28 cellular contexts compared by ENCODE assay signal in genomic region chr1:74057719-74058118, GRCh38.
"Had no signal": no experiment of that assay in that cellular context is flagged by ENCODE, and none has a peak within 500 bp of the region (broad histone marks: within the 10 kb centered on the region; RNA-seq: fewer than 3 reads in every experiment).

No MANE protein-coding gene starts in this region.

- H3K4me1 ChIP-seq: colonic mucosa, esophagus muscularis mucosa, esophagus squamous epithelium, foreskin keratinocyte, gastrocnemius medialis, gastroesophageal sphincter, heart left ventricle, heart right ventricle had no signal

- H3K36me3 ChIP-seq: colonic mucosa, esophagus muscularis mucosa, esophagus squamous epithelium, gastrocnemius medialis, gastroesophageal sphincter, heart left ventricle, heart right ventricle had no signal

- H3K27ac ChIP-seq: colonic mucosa, coronary artery, dorsolateral prefrontal cortex, epithelial cell of prostate, esophagus muscularis mucosa, esophagus squamous epithelium, foreskin keratinocyte, gastrocnemius medialis, gastroesophageal sphincter, heart left ventricle, heart right ventricle had no signal

- DNase-seq: colonic mucosa; cortex of kidney; dermis blood vessel endothelial cell; dorsolateral prefrontal cortex; effector CD4-positive, alpha-beta T cell; effector CD8-positive, alpha-beta T cell; effector memory CD4-positive, alpha-beta T cell; effector memory CD8-positive, alpha-beta T cell; endodermal cell; erythroblast; esophagus squamous epithelium; foreskin fibroblast; foreskin keratinocyte; foreskin melanocyte; gastrocnemius medialis; glutamatergic neuron; head of caudate nucleus; heart left ventricle; heart right ventricle had no signal

- H3K9me3 ChIP-seq: colonic mucosa, esophagus muscularis mucosa, esophagus squamous epithelium, gastrocnemius medialis, gastroesophageal sphincter had no signal

- FAIRE-seq: colon, endometrium, endothelial cell of umbilical vein, frontal cortex had no signal

- ATAC-seq: effector memory CD8-positive, alpha-beta T cell; esophagus mucosa; foreskin keratinocyte; gastrocnemius medialis; gastroesophageal sphincter; heart left ventricle; heart right ventricle had no signal

- H3K27me3 ChIP-seq: colonic mucosa, dorsolateral prefrontal cortex, esophagus muscularis mucosa, esophagus squamous epithelium, foreskin keratinocyte, gastrocnemius medialis, gastroesophageal sphincter, heart left ventricle, heart right ventricle had no signal

- H3K4me3 ChIP-seq: colonic mucosa, coronary artery, dorsolateral prefrontal cortex, esophagus muscularis mucosa, esophagus squamous epithelium, gastrocnemius medialis, gastroesophageal sphincter, heart left ventricle, heart right ventricle had no signal
